11 cellular contexts compared by ENCODE assay signal in the genomic region with DNA sequence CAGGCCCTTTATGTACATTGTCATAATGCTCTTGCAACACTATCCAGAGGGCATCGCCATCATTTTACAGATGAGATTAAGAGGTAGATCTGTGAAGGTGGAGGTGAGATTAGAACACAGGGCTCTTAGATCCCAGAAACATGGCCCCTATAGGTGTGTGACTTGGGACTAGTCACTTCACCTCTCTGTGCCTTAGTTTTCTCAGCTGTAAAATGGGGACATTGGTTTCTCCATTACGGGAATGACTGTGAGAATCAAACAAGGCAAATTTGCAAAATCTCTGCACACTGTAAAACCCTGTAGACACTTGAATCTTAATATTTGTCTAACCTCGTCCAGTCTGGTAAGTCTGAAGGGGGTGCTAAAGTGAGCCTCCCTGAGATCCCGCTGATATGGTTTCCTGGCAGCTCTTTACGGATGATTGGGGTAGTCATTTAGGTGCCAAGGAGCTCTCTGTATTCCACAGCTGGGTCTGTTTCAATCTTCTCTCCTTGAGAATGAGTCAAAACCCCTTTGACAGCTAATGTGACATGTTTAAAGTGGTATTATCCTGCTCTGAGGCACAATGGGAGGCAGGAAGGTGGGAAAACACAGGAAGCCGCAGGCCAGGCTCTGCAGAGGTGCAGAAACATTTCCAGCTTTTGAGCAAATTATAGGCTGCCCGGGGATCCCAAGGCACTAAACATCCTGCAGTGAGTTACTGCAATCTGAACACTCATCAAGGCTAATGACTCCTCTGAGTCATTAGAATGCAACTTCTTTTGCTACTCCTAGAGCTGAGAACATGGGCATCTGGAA.
DNase-seq lines count a peak whose midpoint lies in the region; ATAC-seq and TF ChIP-seq lines count a peak whose summit lies in the region.
"Had no signal": no experiment of that assay in that cellular context is flagged by ENCODE, and none has a peak within 500 bp of the region (broad histone marks: within the 10 kb centered on the region; RNA-seq: fewer than 3 reads in every experiment).

No MANE protein-coding gene starts in this region.

- H3K27ac ChIP-seq in adrenal gland (peak overlapping the region in 3 of 5 donors; percentile 18 to 63 (median 62)), subcutaneous abdominal adipose tissue (ENCODE audit: low read depth, low read length) (peak overlapping the region; percentile 2)
- H3K27ac ChIP-seq: neutrophil, SK-N-MC had no signal

- intact Hi-C loops in adrenal gland (cut with DNase I), result no loop called here

- CTCF ChIA-PET in HEK293T (lab: Yijun Ruan, JAX), result interaction anchor here (0.6 to 1.2 kb wide), 4 partner anchors 9 to 103 kb away, joined by 3 to 9 read pairs (median 3); no protein-coding TSS in a partner anchor

- no peak overlapping the region for H3K9ac ChIP-seq in subcutaneous abdominal adipose tissue (ENCODE audit: low read length in 5 of 5)

- H3K27me3 ChIP-seq in adrenal gland (no peaks in the 10 kb centered on the region), subcutaneous abdominal adipose tissue (ENCODE audit: control insufficient read depth in 5 of 5, insufficient read depth in 4 of 5, low read length in 5 of 5) (no peaks in the 10 kb centered on the region)
- H3K27me3 ChIP-seq: neutrophil had no signal

- ATAC-seq in HG03460 (IDR thresholded peaks at IDR 0.05; ENCODE audit: unreplicated experiment), result no peak
- ATAC-seq in GM19455 (IDR thresholded peaks at IDR 0.05; ENCODE audit: unreplicated experiment), result no peak
- no peak for ATAC-seq in GM21515 (IDR thresholded peaks at IDR 0.05; ENCODE audit: unreplicated experiment)
- ATAC-seq: stimulated activated effector memory CD8-positive, alpha-beta T cell treated with anti-CD3 and anti-CD28 coated beads, Interleukin-12 subunit alpha, Interleukin-12 subunit beta, amount 100 ng/mL, for 72 hours had no signal

- no peak for TF ChIP-seq POLR2A in adrenal gland (IDR thresholded peaks at IDR 0.05)

- no peak for TF ChIP-seq CTCF in adrenal gland (IDR thresholded peaks at IDR 0.05)

- H3K4me3 ChIP-seq in adrenal gland (no peak overlapping the region), subcutaneous abdominal adipose tissue (ENCODE audit: low read depth in 1 of 5, low read length in 5 of 5) (no peak overlapping the region)
- H3K4me3 ChIP-seq: SK-N-MC had no signal

- H3K4me1 ChIP-seq in adrenal gland (replicated peaks in 1 of 2), result peaks cover 7 to 15% of the 10 kb centered on the region in 2 donors
- H3K4me1 ChIP-seq in subcutaneous abdominal adipose tissue (ENCODE audit: control insufficient read depth in 5 of 5, insufficient read depth in 5 of 5, low read length in 5 of 5), result peaks cover 0 to 27% (median 19%) of the 10 kb centered on the region in 5 donors

- H3K9me3 ChIP-seq in adrenal gland (replicated peaks in 1 of 3) (no peaks in the 10 kb centered on the region), subcutaneous abdominal adipose tissue (ENCODE audit: control insufficient read depth in 5 of 5, low read length in 5 of 5) (no peaks in the 10 kb centered on the region)
- H3K9me3 ChIP-seq: neutrophil had no signal

- 42 to 59% (median 52%) methylated on average over 6 to 7 of the region's 7 CpGs for WGBS in adrenal gland, 4 donors

- DNase-seq in HEK293T (ENCODE audit: extremely low spot score) (peak; percentile 17), adrenal gland (peak; percentile 24 to 68 (median 54)), iris pigment epithelial cell (ENCODE audit: low read depth) (peak; percentile 90)
- DNase-seq: activated T-cell treated with anti-CD3 and anti-CD28 coated beads, Interleukin-2, amount 50 U/mL, for 24 hours had no signal

- H3K36me3 ChIP-seq in adrenal gland (replicated peaks in 1 of 2) (no peaks in the 10 kb centered on the region), subcutaneous abdominal adipose tissue (ENCODE audit: control insufficient read depth in 5 of 5, insufficient read depth in 5 of 5, low read length in 5 of 5) (no peaks in the 10 kb centered on the region)
- H3K36me3 ChIP-seq: neutrophil had no signal

- POLR2A ChIA-PET in HEK293T (lab: Yijun Ruan, JAX), result interaction anchor here (1.5 kb wide), 1 partner anchor 31 kb away, joined by 4 read pairs; no protein-coding TSS in a partner anchor

TF ChIP-seq in HEK293T, 16 proteins besides CTCF, POLR2A, EP300 and RAD21:
- TF ChIP-seq ELF4 (IDR thresholded peaks at IDR 0.05), result no peak
- no peak for TF ChIP-seq BHLHE40 (IDR thresholded peaks at IDR 0.05; ENCODE audit: borderline replicate concordance)
- TF ChIP-seq CTBP1 (IDR thresholded peaks at IDR 0.05; ENCODE audit: borderline replicate concordance), result no peak
- no peak for TF ChIP-seq FOXM1 (IDR thresholded peaks at IDR 0.05; ENCODE audit: borderline replicate concordance)
- no peak for TF ChIP-seq NFRKB (IDR thresholded peaks at IDR 0.05)
- TF ChIP-seq, protein P1, sequence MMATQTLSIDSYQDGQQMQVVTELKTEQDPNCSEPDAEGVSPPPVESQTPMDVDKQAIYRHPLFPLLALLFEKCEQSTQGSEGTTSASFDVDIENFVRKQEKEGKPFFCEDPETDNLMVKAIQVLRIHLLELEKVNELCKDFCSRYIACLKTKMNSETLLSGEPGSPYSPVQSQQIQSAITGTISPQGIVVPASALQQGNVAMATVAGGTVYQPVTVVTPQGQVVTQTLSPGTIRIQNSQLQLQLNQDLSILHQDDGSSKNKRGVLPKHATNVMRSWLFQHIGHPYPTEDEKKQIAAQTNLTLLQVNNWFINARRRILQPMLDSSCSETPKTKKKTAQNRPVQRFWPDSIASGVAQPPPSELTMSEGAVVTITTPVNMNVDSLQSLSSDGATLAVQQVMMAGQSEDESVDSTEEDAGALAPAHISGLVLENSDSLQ (IDR thresholded peaks at IDR 0.05), result no peak
- no peak for TF ChIP-seq FOXK2 (IDR thresholded peaks at IDR 0.05)
- TF ChIP-seq TARDBP (IDR thresholded peaks at IDR 0.05), result no peak
- no peak for TF ChIP-seq SUZ12 (IDR thresholded peaks at IDR 0.05)
- no peak for TF ChIP-seq HDGF (IDR thresholded peaks at IDR 0.05; ENCODE audit: borderline replicate concordance)
- TF ChIP-seq SP1 (IDR thresholded peaks at IDR 0.05), result no peak
- TF ChIP-seq ARNT (IDR thresholded peaks at IDR 0.05), result no peak

Comparison
In these comparisons a context has a peak if more than half of its experiments do, and no peak if none do; other contexts are left out.
1. DNase-seq: peak in every context shown above with its lines; median percentile 90 in iris pigment epithelial cell; 54 in adrenal gland; 17 in HEK293T.